In the genomic region with DNA sequence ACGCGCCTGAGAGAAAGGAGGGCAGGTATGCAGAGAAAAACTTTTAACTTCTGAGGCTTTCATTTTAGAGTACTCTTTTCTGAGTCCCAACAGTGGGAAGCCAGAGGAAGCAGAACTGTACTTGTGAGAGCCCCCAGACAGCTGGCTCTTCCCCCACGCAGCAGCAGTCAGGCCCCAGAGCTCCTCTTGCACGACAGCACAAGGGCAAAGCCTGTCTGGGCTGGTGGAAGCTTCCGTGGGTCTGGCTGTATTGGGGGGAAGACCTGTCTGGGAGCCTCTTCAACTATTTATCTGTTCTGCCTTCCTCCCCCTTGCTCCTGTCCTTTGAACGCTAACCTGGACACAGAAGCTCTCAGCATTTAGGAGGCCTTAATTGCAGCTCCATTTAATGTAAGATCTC, we compare ENCODE assay signal across 14 cellular contexts.
"Had no signal": no experiment of that assay in that cellular context is flagged by ENCODE, and none has a peak within 500 bp of the region (broad histone marks: within the 10 kb centered on the region; RNA-seq: fewer than 3 reads in every experiment).

No MANE protein-coding gene starts in this region.

- ATAC-seq: left lung had no signal

- DNase-seq: activated CD4-positive, alpha-beta T cell treated with anti-CD3 and anti-CD28 coated beads, Interleukin-2, amount 50 U/mL, for 1 hour; activated gamma-delta T cell; activated T-cell treated with anti-CD3 and anti-CD28 coated beads, Interleukin-2, amount 50 U/mL, for 48 hours; effector CD4-positive, alpha-beta T cell; left lung; mesenchymal stem cell; stimulated activated CD4-positive, alpha-beta T cell treated with anti-CD3 and anti-CD28 coated beads, Interleukin-15, amount 100 ng/mL, for 24 hours; stimulated activated CD4-positive, alpha-beta T cell treated with anti-CD3 and anti-CD28 coated beads, Interleukin-4, amount 100 ng/mL, for 24 hours; thyroid gland; uterus had no signal

- H3K4me3 Mint-ChIP-seq: T-helper 2 cell treated with Interferon-gamma antibody and Interleukin-4, amounts not matched to agents 5 μg/mL and 100 μg/mL, for 36 hours had no signal

- H3K27ac Mint-ChIP-seq: T-helper 2 cell treated with Interferon-gamma antibody and Interleukin-4, amounts not matched to agents 5 μg/mL and 100 μg/mL, for 36 hours had no signal

- FAIRE-seq: bronchial epithelial cell, frontal cortex, keratinocyte had no signal
